In genomic region chr17:72151565-72152391, GRCh38 we compare ENCODE assay signal across 9 cellular contexts. TPM values are rescaled to one million over a fixed set of nuclear protein-coding genes. Genes with fewer than 3 reads are reported as not detected.
A peak's percentile ranks its signal among the peaks of the same experiment; 100 is the strongest.
DNase-seq lines count a peak whose midpoint lies in the region; ATAC-seq lines count a peak whose summit lies in the region.
"Had no signal": no experiment of that assay in that cellular context is flagged by ENCODE, and none has a peak within 500 bp of the region (broad histone marks: within the 10 kb centered on the region; RNA-seq: fewer than 3 reads in every experiment).

No MANE protein-coding gene starts in this region.

- peak overlapping the region; percentile 65 for H3K4me2 ChIP-seq in skeletal muscle satellite cell (ENCODE audit: low read length)

- peak; percentile 85 for DNase-seq in HT-29 (ENCODE audit: low spot score)
- peak; percentile 39 for DNase-seq in adipocyte (ENCODE audit: low read depth)
- DNase-seq in iPS DF 19.7 (ENCODE audit: low read depth, low spot score), result peak; percentile 35
- no peak for DNase-seq in stimulated activated CD4-positive, alpha-beta T cell treated with anti-CD3 and anti-CD28 coated beads, Interleukin-1b, Interleukin-23, amount 100 ng/mL, for 48 hours
- DNase-seq in GOT3 (lab: John Stamatoyannopoulos, UW), result no peak

- no peak for ATAC-seq in esophagus mucosa
- no peak for ATAC-seq in HG03175 (IDR thresholded peaks at IDR 0.05; ENCODE audit: unreplicated experiment)

- H3K4me1 ChIP-seq in adipocyte (ENCODE audit: control insufficient read depth, insufficient read depth, low read length) (peaks cover 19% of the 10 kb centered on the region), skeletal muscle satellite cell (ENCODE audit: control insufficient read depth, insufficient read depth, low read length) (peaks cover 16% of the 10 kb centered on the region)

- H3K4me3 ChIP-seq in adipocyte (ENCODE audit: low read length) (peak overlapping the region; percentile 39), skeletal muscle satellite cell (ENCODE audit: low read length) (peak overlapping the region; percentile 43)

- H3K9ac ChIP-seq in adipocyte (ENCODE audit: low read length) (peak overlapping the region; percentile 9), skeletal muscle satellite cell (ENCODE audit: low read depth, low read length) (no peak overlapping the region)

- H3K9me3 ChIP-seq in adipocyte (ENCODE audit: control insufficient read depth, low read length) (no peaks in the 10 kb centered on the region), skeletal muscle satellite cell (replicated peaks; ENCODE audit: low read length) (no peaks in the 10 kb centered on the region)

- H3K27me3 ChIP-seq in adipocyte (replicated peaks; ENCODE audit: control insufficient read depth, insufficient read depth, low read length) (no peaks in the 10 kb centered on the region), skeletal muscle satellite cell (ENCODE audit: control insufficient read depth, insufficient read depth, low read length) (peaks cover 17% of the 10 kb centered on the region)

- H3K36me3 ChIP-seq in adipocyte (ENCODE audit: control insufficient read depth, insufficient read depth, low read length, severe bottlenecking) (no peaks in the 10 kb centered on the region), skeletal muscle satellite cell (ENCODE audit: insufficient read depth, low read length) (no peaks in the 10 kb centered on the region)

RNA-seq across cellular contexts. Expression of gene SOX9, which starts 31.0 kb away (rescaled TPM):
- 66.6 and 82.5 TPM in 2 replicates for total RNA-seq in HT-29 (2014; rRNA removed; shearing (Covaris generic))
- 0.44 and 0.51 TPM in 2 replicates for total RNA-seq in skeletal muscle satellite cell (2012; rRNA removed)
- total RNA-seq in esophagus mucosa, result 20.3 TPM
- total RNA-seq: OCI-LY7 had no signal

Comparison
In these comparisons a context has a peak if more than half of its experiments do, and no peak if none do; other contexts are left out.
1. DNase-seq: peak in HT-29 (single experiment), adipocyte (single experiment) and iPS DF 19.7 (single experiment); none in stimulated activated CD4-positive, alpha-beta T cell treated with anti-CD3 and anti-CD28 coated beads, Interleukin-1b, Interleukin-23, amount 100 ng/mL, for 48 hours (single experiment) and GOT3 (single experiment).